Comparison of ENCODE assay signal across 8 cellular contexts in genomic region chr22:39243443-39244072, GRCh38. TPM values are rescaled to one million over a fixed set of nuclear protein-coding genes. Genes with fewer than 3 reads are reported as not detected.
DNase-seq lines count a peak whose midpoint lies in the region; ATAC-seq and TF ChIP-seq lines count a peak whose summit lies in the region.

No MANE protein-coding gene starts in this region.

- WGBS in adrenal gland, 4 donors, result 1 to 7% (median 1%) methylated on average over 6 to 55 of the region's 55 CpGs

- no peaks in the 10 kb centered on the region for H3K36me3 ChIP-seq in adrenal gland (replicated peaks in 1 of 2)
- no peaks in the 10 kb centered on the region for H3K36me3 ChIP-seq in kidney epithelial cell (ENCODE audit: control insufficient read depth, insufficient read depth, low read length)

- H3K27me3 ChIP-seq in adrenal gland (no peaks in the 10 kb centered on the region), kidney epithelial cell (ENCODE audit: control insufficient read depth, insufficient read depth, low read length) (no peaks in the 10 kb centered on the region)

- no peaks in the 10 kb centered on the region for H3K9me3 ChIP-seq in adrenal gland (replicated peaks in 1 of 3)

- intact Hi-C loops in adrenal gland (cut with DNase I), result no loop called here

- DNase-seq in NCI-H1417 (lab: John Stamatoyannopoulos, UW) (peak in 2 of 3 experiments; percentile 24 to 27), NCI-H1417 treated with DMSO at 0.1 percent for 48 hours (lab: John Stamatoyannopoulos, UW) (no peak), adrenal gland (no peak), kidney epithelial cell (ENCODE audit: low read depth) (no peak), substantia nigra (lab: John Stamatoyannopoulos, UW) (no peak), CD1c-positive myeloid dendritic cell (ENCODE audit: extremely low spot score) (no peak)

- no peak for TF ChIP-seq POLR2A in adrenal gland (IDR thresholded peaks at IDR 0.05)

- peak in 1 of 6 experiments; percentile 0 for TF ChIP-seq CTCF in adrenal gland (IDR thresholded peaks at IDR 0.05)
- TF ChIP-seq CTCF in kidney epithelial cell (IDR thresholded peaks at IDR 0.05; ENCODE audit: insufficient read depth, low read length, poor library complexity, severe bottlenecking), result no peak

- ATAC-seq in HG03432 (IDR thresholded peaks at IDR 0.05; ENCODE audit: unreplicated experiment), result no peak
- no peak for ATAC-seq in HG03439 (IDR thresholded peaks at IDR 0.05; ENCODE audit: unreplicated experiment)

- H3K4me3 ChIP-seq in adrenal gland, result peak overlapping the region in 2 of 4 donors; percentile 28 to 52
- H3K4me3 ChIP-seq in kidney epithelial cell (ENCODE audit: low read depth, low read length), result peak overlapping the region; percentile 89

- peak overlapping the region in 3 of 5 donors; percentile 39 to 57 (median 50) for H3K27ac ChIP-seq in adrenal gland
- H3K27ac ChIP-seq in substantia nigra (ENCODE audit: low read depth, low read length, poor library complexity, severe bottlenecking), result peak overlapping the region; percentile 67

- H3K4me1 ChIP-seq in adrenal gland (replicated peaks in 1 of 2), result peaks cover 14 to 27% of the 10 kb centered on the region in 2 donors

RNA-seq across cellular contexts. Expression of gene PDGFB, which starts 1.2 kb away (rescaled TPM):
- total RNA-seq in adrenal gland, result 10 to 100 TPM in 1 of 8 donors, 1 to 10 TPM in 7; 2.5 to 10.9 (median 6.8) TPM
- 1 to 10 TPM; 4.0 to 8.7 (median 6.0) TPM for polyA plus RNA-seq in adrenal gland
- 159 and 165 TPM in 2 replicates for total RNA-seq in kidney epithelial cell

Comparison
In these comparisons a context has a peak if more than half of its experiments do, and no peak if none do; other contexts are left out.
1. DNase-seq: peak in NCI-H1417 (2 of 3); none in NCI-H1417 treated with DMSO at 0.1 percent for 48 hours (single experiment), adrenal gland (0 of 7), kidney epithelial cell (single experiment), substantia nigra (0 of 49) and CD1c-positive myeloid dendritic cell (single experiment).
2. RNA of gene PDGFB, which starts 1.2 kb away (total RNA-seq): 159 to 165 TPM in kidney epithelial cell; 2.5 to 10.9 TPM in adrenal gland; every median in the first group is over 10 times any median in the second.